Comparison of ENCODE assay signal across 1 cellular context in genomic region chr6:74654296-74654695, GRCh38.
TF ChIP-seq lines count a peak whose summit lies in the region.

No MANE protein-coding gene starts in this region.

TF ChIP-seq in HepG2, 621 proteins besides CTCF, POLR2A, EP300 and RAD21 (continued from another document):
- TF ChIP-seq, protein P1, sequence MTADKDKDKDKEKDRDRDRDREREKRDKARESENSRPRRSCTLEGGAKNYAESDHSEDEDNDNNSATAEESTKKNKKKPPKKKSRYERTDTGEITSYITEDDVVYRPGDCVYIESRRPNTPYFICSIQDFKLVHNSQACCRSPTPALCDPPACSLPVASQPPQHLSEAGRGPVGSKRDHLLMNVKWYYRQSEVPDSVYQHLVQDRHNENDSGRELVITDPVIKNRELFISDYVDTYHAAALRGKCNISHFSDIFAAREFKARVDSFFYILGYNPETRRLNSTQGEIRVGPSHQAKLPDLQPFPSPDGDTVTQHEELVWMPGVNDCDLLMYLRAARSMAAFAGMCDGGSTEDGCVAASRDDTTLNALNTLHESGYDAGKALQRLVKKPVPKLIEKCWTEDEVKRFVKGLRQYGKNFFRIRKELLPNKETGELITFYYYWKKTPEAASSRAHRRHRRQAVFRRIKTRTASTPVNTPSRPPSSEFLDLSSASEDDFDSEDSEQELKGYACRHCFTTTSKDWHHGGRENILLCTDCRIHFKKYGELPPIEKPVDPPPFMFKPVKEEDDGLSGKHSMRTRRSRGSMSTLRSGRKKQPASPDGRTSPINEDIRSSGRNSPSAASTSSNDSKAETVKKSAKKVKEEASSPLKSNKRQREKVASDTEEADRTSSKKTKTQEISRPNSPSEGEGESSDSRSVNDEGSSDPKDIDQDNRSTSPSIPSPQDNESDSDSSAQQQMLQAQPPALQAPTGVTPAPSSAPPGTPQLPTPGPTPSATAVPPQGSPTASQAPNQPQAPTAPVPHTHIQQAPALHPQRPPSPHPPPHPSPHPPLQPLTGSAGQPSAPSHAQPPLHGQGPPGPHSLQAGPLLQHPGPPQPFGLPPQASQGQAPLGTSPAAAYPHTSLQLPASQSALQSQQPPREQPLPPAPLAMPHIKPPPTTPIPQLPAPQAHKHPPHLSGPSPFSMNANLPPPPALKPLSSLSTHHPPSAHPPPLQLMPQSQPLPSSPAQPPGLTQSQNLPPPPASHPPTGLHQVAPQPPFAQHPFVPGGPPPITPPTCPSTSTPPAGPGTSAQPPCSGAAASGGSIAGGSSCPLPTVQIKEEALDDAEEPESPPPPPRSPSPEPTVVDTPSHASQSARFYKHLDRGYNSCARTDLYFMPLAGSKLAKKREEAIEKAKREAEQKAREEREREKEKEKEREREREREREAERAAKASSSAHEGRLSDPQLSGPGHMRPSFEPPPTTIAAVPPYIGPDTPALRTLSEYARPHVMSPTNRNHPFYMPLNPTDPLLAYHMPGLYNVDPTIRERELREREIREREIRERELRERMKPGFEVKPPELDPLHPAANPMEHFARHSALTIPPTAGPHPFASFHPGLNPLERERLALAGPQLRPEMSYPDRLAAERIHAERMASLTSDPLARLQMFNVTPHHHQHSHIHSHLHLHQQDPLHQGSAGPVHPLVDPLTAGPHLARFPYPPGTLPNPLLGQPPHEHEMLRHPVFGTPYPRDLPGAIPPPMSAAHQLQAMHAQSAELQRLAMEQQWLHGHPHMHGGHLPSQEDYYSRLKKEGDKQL (CRISPR knock-in tag; IDR thresholded peaks at IDR 0.05; ENCODE audit: low read depth): no peak
- TF ChIP-seq, protein P2, sequence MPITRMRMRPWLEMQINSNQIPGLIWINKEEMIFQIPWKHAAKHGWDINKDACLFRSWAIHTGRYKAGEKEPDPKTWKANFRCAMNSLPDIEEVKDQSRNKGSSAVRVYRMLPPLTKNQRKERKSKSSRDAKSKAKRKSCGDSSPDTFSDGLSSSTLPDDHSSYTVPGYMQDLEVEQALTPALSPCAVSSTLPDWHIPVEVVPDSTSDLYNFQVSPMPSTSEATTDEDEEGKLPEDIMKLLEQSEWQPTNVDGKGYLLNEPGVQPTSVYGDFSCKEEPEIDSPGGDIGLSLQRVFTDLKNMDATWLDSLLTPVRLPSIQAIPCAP (CRISPR knock-in tag; IDR thresholded peaks at IDR 0.05; ENCODE audit: low read depth): no peak
- no peak for TF ChIP-seq MIER2 (CRISPR knock-in tag; IDR thresholded peaks at IDR 0.05)
- TF ChIP-seq ARNT2 (CRISPR knock-in tag; IDR thresholded peaks at IDR 0.05; ENCODE audit: low read depth): no peak
- TF ChIP-seq FOXA1 (IDR thresholded peaks at IDR 0.05): no peak
- TF ChIP-seq FOXA1 (CRISPR knock-in tag; IDR thresholded peaks at IDR 0.05): no peak
- no peak for TF ChIP-seq KMT2A (CRISPR knock-in tag; IDR thresholded peaks at IDR 0.05)
- TF ChIP-seq NKX3-1 (CRISPR knock-in tag; IDR thresholded peaks at IDR 0.05): no peak
